ENCODE assay signal across 1 cellular context in genomic region chr1:146048508-146049115, GRCh38.
TF ChIP-seq lines count a peak whose summit lies in the region.
"Not testable (repeated sequence)": the region's sequence is repeated elsewhere in the genome, so short reads cannot be mapped to it uniquely, and the experiment has no call there.

No MANE protein-coding gene starts in this region.

TF ChIP-seq in K562, 482 proteins besides CTCF, POLR2A, EP300 and RAD21:
- peak; percentile 54; the same call in 1 of the 2 replicates for TF ChIP-seq ATF3 (IDR thresholded peaks at IDR 0.05)
- not testable (repeated sequence) for TF ChIP-seq ATF3 (CRISPR knock-in tag; conservative IDR thresholded peaks at IDR 0.05); CEBPG (CRISPR knock-in tag; IDR thresholded peaks at IDR 0.05)
- TF ChIP-seq ZNF384 (IDR thresholded peaks at IDR 0.05; ENCODE audit: low read depth, low read length), result peak; percentile 83
- peak; percentile 61; the same call in 1 of the 2 replicates for TF ChIP-seq BCOR (IDR thresholded peaks at IDR 0.05)
- 0 out of 2 replicates have a peak, but pooled peaks have one; percentile 18 for TF ChIP-seq EP400 (IDR thresholded peaks at IDR 0.05)
- peak; percentile 20; the same call in 1 of the 2 replicates for TF ChIP-seq POLR2H (tag; IDR thresholded peaks at IDR 0.05; ENCODE audit: low read depth)
- peak; percentile 51 for TF ChIP-seq ETV1 (tag; conservative IDR thresholded peaks at IDR 0.05; ENCODE audit: low read depth)
- TF ChIP-seq, protein P1, sequence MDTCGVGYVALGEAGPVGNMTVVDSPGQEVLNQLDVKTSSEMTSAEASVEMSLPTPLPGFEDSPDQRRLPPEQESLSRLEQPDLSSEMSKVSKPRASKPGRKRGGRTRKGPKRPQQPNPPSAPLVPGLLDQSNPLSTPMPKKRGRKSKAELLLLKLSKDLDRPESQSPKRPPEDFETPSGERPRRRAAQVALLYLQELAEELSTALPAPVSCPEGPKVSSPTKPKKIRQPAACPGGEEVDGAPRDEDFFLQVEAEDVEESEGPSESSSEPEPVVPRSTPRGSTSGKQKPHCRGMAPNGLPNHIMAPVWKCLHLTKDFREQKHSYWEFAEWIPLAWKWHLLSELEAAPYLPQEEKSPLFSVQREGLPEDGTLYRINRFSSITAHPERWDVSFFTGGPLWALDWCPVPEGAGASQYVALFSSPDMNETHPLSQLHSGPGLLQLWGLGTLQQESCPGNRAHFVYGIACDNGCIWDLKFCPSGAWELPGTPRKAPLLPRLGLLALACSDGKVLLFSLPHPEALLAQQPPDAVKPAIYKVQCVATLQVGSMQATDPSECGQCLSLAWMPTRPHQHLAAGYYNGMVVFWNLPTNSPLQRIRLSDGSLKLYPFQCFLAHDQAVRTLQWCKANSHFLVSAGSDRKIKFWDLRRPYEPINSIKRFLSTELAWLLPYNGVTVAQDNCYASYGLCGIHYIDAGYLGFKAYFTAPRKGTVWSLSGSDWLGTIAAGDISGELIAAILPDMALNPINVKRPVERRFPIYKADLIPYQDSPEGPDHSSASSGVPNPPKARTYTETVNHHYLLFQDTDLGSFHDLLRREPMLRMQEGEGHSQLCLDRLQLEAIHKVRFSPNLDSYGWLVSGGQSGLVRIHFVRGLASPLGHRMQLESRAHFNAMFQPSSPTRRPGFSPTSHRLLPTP (IDR thresholded peaks at IDR 0.05; ENCODE audit: borderline replicate concordance, extremely low read depth, insufficient read length), result peak; percentile 41
- peak in 1 of 2 experiments; percentile 75; a peak in 2 of 4 replicates for TF ChIP-seq CEBPG (tag; conservative IDR thresholded peaks at IDR 0.05 in 1 of 2, IDR thresholded peaks at IDR 0.05 in 1 of 2)
- TF ChIP-seq GABPA (tag; conservative IDR thresholded peaks at IDR 0.05; ENCODE audit: low read depth), result peak; percentile 50
- TF ChIP-seq CEBPB (tag; IDR thresholded peaks at IDR 0.05), result peak; percentile 62
- peak; percentile 73 for TF ChIP-seq PRDM10 (IDR thresholded peaks at IDR 0.05; ENCODE audit: partially characterized antibody)
- TF ChIP-seq ATF7 (IDR thresholded peaks at IDR 0.05), result peak; percentile 42; the same call in 1 of the 2 replicates
